ENCODE assay signal across 8 cellular contexts in genomic region chr19:2888739-2889224, GRCh38. TPM values are rescaled to one million over a fixed set of nuclear protein-coding genes. Genes with fewer than 3 reads are reported as not detected.
DNase-seq lines count a peak whose midpoint lies in the region; ATAC-seq, FAIRE-seq and TF ChIP-seq lines count a peak whose summit lies in the region.

No MANE protein-coding gene starts in this region.

- no peak for TF ChIP-seq RAD21 in H1 (IDR thresholded peaks at IDR 0.05 in 1 of 2, conservative IDR thresholded peaks at IDR 0.05 in 1 of 2; ENCODE audit: low read depth in 2 of 2, low read length in 2 of 2)

- FAIRE-seq in H1 (lab: Jason Lieb, UNC) = no peak

- H3K27ac Mint-ChIP-seq in GM23338 = no peak overlapping the region

- H3K79me2 ChIP-seq in GM23338 (replicated peaks; ENCODE audit: insufficient read depth) (no peaks in the 10 kb centered on the region), H1 (ENCODE audit: control insufficient read depth in 1 of 2, insufficient read depth in 2 of 2, low read length in 2 of 2) (no peaks in the 10 kb centered on the region)

- peak overlapping the region; percentile 84; the same call in 1 of the 2 replicates for H2AFZ ChIP-seq in GM23338
- no peak overlapping the region for H2AFZ ChIP-seq in H1 (ENCODE audit: low read length)

- no peak overlapping the region for H3K56ac ChIP-seq in H1 (replicated peaks; ENCODE audit: insufficient read length, low read depth, low read length)

- peaks cover 8% of the 10 kb centered on the region for H3K36me3 Mint-ChIP-seq in GM23338 (ENCODE audit: low read depth)

- no peak overlapping the region for H2BK12ac ChIP-seq in H1 (ENCODE audit: low read depth, low read length)

- H2BK20ac ChIP-seq in H1 (ENCODE audit: low read length) = no peak overlapping the region

- H3K27me3 ChIP-seq in GM23338 (ENCODE audit: insufficient read depth) = no peaks in the 10 kb centered on the region
- H3K27me3 ChIP-seq in H1 (replicated peaks in 1 of 4; ENCODE audit: control insufficient read depth in 3 of 4, extremely low read depth in 1 of 4, insufficient read depth in 3 of 4, low read length in 3 of 4) = no peaks in the 10 kb centered on the region
- H3K27me3 ChIP-seq in colonic mucosa = no peaks in the 10 kb centered on the region

- ATAC-seq in GM23338 (no peak), HG03139 (IDR thresholded peaks at IDR 0.05; ENCODE audit: unreplicated experiment) (no peak)

- H3K18ac ChIP-seq in H1 (ENCODE audit: extremely low read depth, low read length) = no peak overlapping the region

- TF ChIP-seq EP300 in H1 (IDR thresholded peaks at IDR 0.05; ENCODE audit: borderline replicate concordance in 1 of 2, low read depth in 2 of 2, low read length in 2 of 2) = no peak

- no peak overlapping the region for H3K14ac ChIP-seq in H1 (ENCODE audit: insufficient read length)

- no peaks in the 10 kb centered on the region for H3K23me2 ChIP-seq in H1 (ENCODE audit: low read depth, low read length)

- H3K4ac ChIP-seq in H1 (replicated peaks; ENCODE audit: insufficient read length, low read depth, low read length) = no peak overlapping the region

- H3K9ac ChIP-seq in H1 (replicated peaks in 1 of 4; ENCODE audit: extremely low read depth in 1 of 4, low read depth in 3 of 4, low read length in 3 of 4) = no peak overlapping the region
- H3K9ac ChIP-seq in colonic mucosa (ENCODE audit: low read depth in 2 of 2, low read length in 2 of 2) = no peak overlapping the region

- H2BK120ac ChIP-seq in H1 (replicated peaks; ENCODE audit: low read depth, low read length) = no peak overlapping the region

- H3K9me3 Mint-ChIP-seq in GM23338 = peaks cover 71% of the 10 kb centered on the region

- no peak overlapping the region for H4K8ac ChIP-seq in H1 (ENCODE audit: extremely low read depth, insufficient read depth, low read length)

- no peak overlapping the region for H3K27ac ChIP-seq in GM23338 (ENCODE audit: low read depth)
- no peak overlapping the region for H3K27ac ChIP-seq in H1 (ENCODE audit: low read depth, low read length)
- no peak overlapping the region for H3K27ac ChIP-seq in colonic mucosa
- no peak overlapping the region for H3K27ac ChIP-seq in coronary artery

- H3K4me3 Mint-ChIP-seq in GM23338 = no peak overlapping the region

- POLR2A ChIA-PET in H1 (lab: Charles Lee; ENCODE audit: partially characterized antibody) = interaction anchor here (1.2 kb wide), 1 partner anchor 61 kb away, joined by 3 read pairs; no protein-coding TSS in a partner anchor

- no peak for TF ChIP-seq POLR2A in H1 (IDR thresholded peaks at IDR 0.05; ENCODE audit: control extremely low read depth in 1 of 2, low read depth in 2 of 2, low read length in 2 of 2)

- no peak overlapping the region for H2BK15ac ChIP-seq in H1 (ENCODE audit: low read length)

- H4K5ac ChIP-seq in H1 (ENCODE audit: insufficient read length, low read depth, low read length) = no peak overlapping the region

- H3K4me1 ChIP-seq in GM23338 (ENCODE audit: insufficient read depth) (no peaks in the 10 kb centered on the region; the same call in 1 of the 2 replicates), H1 (replicated peaks in 1 of 4; ENCODE audit: control insufficient read depth in 3 of 4, insufficient read depth in 4 of 4, low read length in 3 of 4) (no peaks in the 10 kb centered on the region), colonic mucosa (no peaks in the 10 kb centered on the region)

- H3K9me3 ChIP-seq in H1 (ENCODE audit: insufficient read depth in 2 of 2, low read depth in 1 of 2, low read length in 1 of 2) (peaks cover 3 to 22% of the 10 kb centered on the region in 2 experiments; a peak in 3 of 4 replicates), colonic mucosa (no peaks in the 10 kb centered on the region)

- no peak overlapping the region for H4K91ac ChIP-seq in H1 (replicated peaks; ENCODE audit: insufficient read length, low read length)

- WGBS in H1 (ENCODE audit: extremely low coverage in 1 of 2, insufficient coverage in 1 of 2, insufficient read length in 1 of 2, insufficient replicate concordance in 2 of 2, low coverage in 1 of 2, low lambda C conversion rate in 2 of 2, missing lambda C conversion rate in 1 of 2), 2 experiments = 85% methylated on average over 20 of the region's 36 CpGs; no CpG with 5 or more reads in 1 of the 2 experiments

- H3K79me1 ChIP-seq in H1 (ENCODE audit: low read depth, low read length) = no peaks in the 10 kb centered on the region

- H2AK5ac ChIP-seq in H1 (ENCODE audit: low read depth, low read length) = no peak overlapping the region

- H3K36me3 ChIP-seq in GM23338 (ENCODE audit: insufficient read depth) (no peaks in the 10 kb centered on the region), H1 (ENCODE audit: control insufficient read depth in 2 of 4, insufficient read depth in 4 of 4, low read length in 3 of 4) (no peaks in the 10 kb centered on the region), colonic mucosa (no peaks in the 10 kb centered on the region)

- H3K4me3 ChIP-seq in GM23338 = no peak overlapping the region
- H3K4me3 ChIP-seq in H1 (ENCODE audit: extremely low read depth in 1 of 4, insufficient read depth in 2 of 4, low read depth in 3 of 4, low read length in 4 of 4) = no peak overlapping the region
- no peak overlapping the region for H3K4me3 ChIP-seq in colonic mucosa
- no peak overlapping the region for H3K4me3 ChIP-seq in coronary artery

- H4K20me1 ChIP-seq in GM23338 (replicated peaks; ENCODE audit: insufficient read depth) = no peaks in the 10 kb centered on the region
- no peaks in the 10 kb centered on the region for H4K20me1 ChIP-seq in H1 (replicated peaks in 1 of 2; ENCODE audit: control insufficient read depth in 1 of 2, insufficient read depth in 2 of 2, low read length in 2 of 2)

- CTCF ChIA-PET in H1 (lab: Charles Lee; ENCODE audit: partially characterized antibody) = interaction anchor here (0.6 to 2.1 kb wide), 5 partner anchors 10 to 65 kb away, joined by 3 to 11 read pairs (median 4); no protein-coding TSS in a partner anchor

- no peak overlapping the region for H2BK5ac ChIP-seq in H1 (ENCODE audit: low read depth, low read length)

- no peak overlapping the region for H3K4me2 ChIP-seq in GM23338
- H3K4me2 ChIP-seq in H1 (ENCODE audit: insufficient read depth in 1 of 2, low read depth in 2 of 2, low read length in 2 of 2) = no peak overlapping the region

- H3K4me1 Mint-ChIP-seq in GM23338 = peaks cover 2% of the 10 kb centered on the region

- TF ChIP-seq CTCF in GM23338 (conservative IDR thresholded peaks at IDR 0.05; ENCODE audit: low read depth in 2 of 2) (no peak; a peak in 1 of 4 replicates), H1 (IDR thresholded peaks at IDR 0.05; ENCODE audit: control extremely low read depth in 1 of 3, insufficient read depth in 1 of 3, low read depth in 1 of 3, low read length in 3 of 3) (no peak), colonic mucosa (IDR thresholded peaks at IDR 0.05) (no peak), coronary artery (IDR thresholded peaks at IDR 0.05) (no peak)

- peaks cover 3% of the 10 kb centered on the region for H3K27me3 Mint-ChIP-seq in GM23338 (ENCODE audit: insufficient read depth, low read depth, poor library complexity)

- 0 out of 2 replicates have a peak, but pooled peaks cover under 1% of the 10 kb centered on the region for H3K9me2 ChIP-seq in GM23338 (ENCODE audit: insufficient read depth)

- intact Hi-C loops in colonic mucosa (cut with DNase I) = loop anchor here (5.0 kb wide), 1 partner anchor 54 kb away; the partner anchor contains the start of gene ZNF77

- peak; percentile 64 for DNase-seq in GM23338 (ENCODE audit: low spot score)
- DNase-seq in UCSD-AML1 (lab: John Stamatoyannopoulos, UW; ENCODE audit: unreplicated experiment) = peak; percentile 85
- DNase-seq in H1 (ENCODE audit: low read depth in 1 of 2, low spot score in 2 of 2) = no peak
- DNase-seq in stimulated activated CD4-positive, alpha-beta T cell treated with anti-CD3 and anti-CD28 coated beads, Interleukin-4, amount 100 ng/mL, for 1 hour = peak; percentile 68
- DNase-seq in colonic mucosa = no peak
- DNase-seq in coronary artery (ENCODE audit: low spot score) = no peak
- DNase-seq in D341Med (ENCODE audit: low spot score) = no peak

- H3K23ac ChIP-seq in H1 (ENCODE audit: insufficient read length) = no peak overlapping the region

- no peaks in the 10 kb centered on the region for H3F3A ChIP-seq in GM23338 (replicated peaks; ENCODE audit: low read depth)

RNA-seq across cellular contexts. Expression of gene ZNF57, which starts 11.9 kb away (rescaled TPM):
- total RNA-seq in GM23338 (2014; rRNA removed; shearing (Covaris generic)) = 7.6 and 10.8 TPM in 2 replicates
- polyA plus RNA-seq in GM23338 (2016; fragmentation: Nextera tagmentation; extraction: Ambion mirVana) (4.8 and 6.4 TPM in 2 replicates), H1 (2011; rRNA removed) (3.5 and 4.9 TPM in 2 replicates)
- 8.9 and 9.4 TPM in 2 replicates for total RNA-seq in H1 (2021; fragmentation: NEBNext Ultra II Directional; extraction: Animal tissue kit (Norgen Biotek cat#: 25700))
- 6.3 TPM for polyA plus RNA-seq in H1 (2011; cell fraction: cytosol; rRNA removed)
- polyA plus RNA-seq in H1 (2011; cell fraction: nucleus; rRNA removed) = 5.0 TPM
- polyA plus RNA-seq in H1 (2012, experiment 1 of 2) = 6.5 to 7.0 TPM (median 6.9 TPM) in 4 replicates
- 1.00 TPM for polyA plus RNA-seq in H1 (2012, experiment 2 of 2)
- polyA plus RNA-seq in H1 (2013, experiment 1 of 2) = 7.8 TPM
- polyA plus RNA-seq in H1 (2013, experiment 2 of 2) = 7.5 TPM
- 17.3 and 23.6 TPM in 2 replicates for polyA minus RNA-seq in H1 (2011; rRNA and poly(A)+ RNA removed)
- 9.7 TPM for polyA minus RNA-seq in H1 (2011; cell fraction: cytosol; rRNA and poly(A)+ RNA removed)
- 8.4 TPM for polyA minus RNA-seq in H1 (2011; cell fraction: nucleus; rRNA and poly(A)+ RNA removed)
- 10 to 100 TPM; 10.9 to 12.4 TPM for total RNA-seq in colonic mucosa

RNA-seq across cellular contexts. Expression of gene ZNF556, which starts 21.6 kb away (rescaled TPM):
- not detected in 2 replicates for total RNA-seq in GM23338 (2014; rRNA removed; shearing (Covaris generic))
- polyA plus RNA-seq in GM23338 (2016; fragmentation: Nextera tagmentation; extraction: Ambion mirVana) (not detected in 2 replicates), H1 (2011; rRNA removed) (not detected in 2 replicates)
- total RNA-seq in H1 (2021; fragmentation: NEBNext Ultra II Directional; extraction: Animal tissue kit (Norgen Biotek cat#: 25700)) = not detected in 2 replicates
- not detected for polyA plus RNA-seq in H1 (2011; cell fraction: cytosol; rRNA removed)
- not detected for polyA plus RNA-seq in H1 (2011; cell fraction: nucleus; rRNA removed)
- not detected in 4 replicates for polyA plus RNA-seq in H1 (2012, experiment 1 of 2)
- not detected for polyA plus RNA-seq in H1 (2012, experiment 2 of 2)
- polyA plus RNA-seq in H1 (2013, experiment 1 of 2) = not detected
- polyA plus RNA-seq in H1 (2013, experiment 2 of 2) = not detected
- polyA minus RNA-seq in H1 (2011; rRNA and poly(A)+ RNA removed) = not detected in 2 replicates
- not detected for polyA minus RNA-seq in H1 (2011; cell fraction: cytosol; rRNA and poly(A)+ RNA removed)
- polyA minus RNA-seq in H1 (2011; cell fraction: nucleus; rRNA and poly(A)+ RNA removed) = not detected
- total RNA-seq in colonic mucosa = under 1 TPM in 1 of 2 donors, not detected in 1; 0.22 TPM

RNA-seq across cellular contexts. Expression of gene ZNF555, which starts 47.5 kb away (rescaled TPM):
- total RNA-seq in GM23338 (2014; rRNA removed; shearing (Covaris generic)) = 7.5 and 11.4 TPM in 2 replicates
- 2.9 and 3.5 TPM in 2 replicates for polyA plus RNA-seq in GM23338 (2016; fragmentation: Nextera tagmentation; extraction: Ambion mirVana)
- total RNA-seq in H1 (2021; fragmentation: NEBNext Ultra II Directional; extraction: Animal tissue kit (Norgen Biotek cat#: 25700)) = 5.4 and 5.7 TPM in 2 replicates
- 1.1 and 1.6 TPM in 2 replicates for polyA plus RNA-seq in H1 (2011; rRNA removed)
- polyA plus RNA-seq in H1 (2011; cell fraction: cytosol; rRNA removed) = 1.9 TPM
- polyA plus RNA-seq in H1 (2011; cell fraction: nucleus; rRNA removed) = 1.7 TPM
- 2.7 to 3.0 TPM (median 2.9 TPM) in 4 replicates for polyA plus RNA-seq in H1 (2012, experiment 1 of 2)
- polyA plus RNA-seq in H1 (2012, experiment 2 of 2) = 0.14 TPM
- 2.6 TPM for polyA plus RNA-seq in H1 (2013, experiment 1 of 2)
- polyA plus RNA-seq in H1 (2013, experiment 2 of 2) = 2.6 TPM
- polyA minus RNA-seq in H1 (2011; rRNA and poly(A)+ RNA removed) = 9.4 and 14.0 TPM in 2 replicates
- 5.9 TPM for polyA minus RNA-seq in H1 (2011; cell fraction: cytosol; rRNA and poly(A)+ RNA removed)
- 8.4 TPM for polyA minus RNA-seq in H1 (2011; cell fraction: nucleus; rRNA and poly(A)+ RNA removed)
- total RNA-seq in colonic mucosa = 1 to 10 TPM; 3.2 to 5.5 TPM

RNA-seq across cellular contexts. Expression of gene ZNF77, which starts 56.0 kb away (rescaled TPM):
- total RNA-seq in GM23338 (2014; rRNA removed; shearing (Covaris generic)) = 4.1 and 4.5 TPM in 2 replicates
- polyA plus RNA-seq in GM23338 (2016; fragmentation: Nextera tagmentation; extraction: Ambion mirVana) (3.3 and 3.7 TPM in 2 replicates), H1 (2011; rRNA removed) (2.3 and 2.9 TPM in 2 replicates)
- total RNA-seq in H1 (2021; fragmentation: NEBNext Ultra II Directional; extraction: Animal tissue kit (Norgen Biotek cat#: 25700)) = 3.7 and 4.7 TPM in 2 replicates
- polyA plus RNA-seq in H1 (2011; cell fraction: cytosol; rRNA removed) = 4.4 TPM
- polyA plus RNA-seq in H1 (2011; cell fraction: nucleus; rRNA removed) = 2.8 TPM
- 3.6 to 4.5 TPM (median 4.0 TPM) in 4 replicates for polyA plus RNA-seq in H1 (2012, experiment 1 of 2)
- polyA plus RNA-seq in H1 (2012, experiment 2 of 2) = 0.59 TPM
- 2.5 TPM for polyA plus RNA-seq in H1 (2013, experiment 1 of 2)
- 2.9 TPM for polyA plus RNA-seq in H1 (2013, experiment 2 of 2)
- polyA minus RNA-seq in H1 (2011; rRNA and poly(A)+ RNA removed) = 9.3 and 9.9 TPM in 2 replicates
- polyA minus RNA-seq in H1 (2011; cell fraction: cytosol; rRNA and poly(A)+ RNA removed) = 3.3 TPM
- polyA minus RNA-seq in H1 (2011; cell fraction: nucleus; rRNA and poly(A)+ RNA removed) = 5.5 TPM
- total RNA-seq in colonic mucosa = 1 to 10 TPM; 3.1 to 3.3 TPM

Comparison
In these comparisons a context has a peak if more than half of its experiments do, and no peak if none do; other contexts are left out.
1. DNase-seq: peak in GM23338 (single experiment), UCSD-AML1 (single experiment) and stimulated activated CD4-positive, alpha-beta T cell treated with anti-CD3 and anti-CD28 coated beads, Interleukin-4, amount 100 ng/mL, for 1 hour (single experiment); none in H1 (0 of 2), colonic mucosa (single experiment), coronary artery (single experiment) and D341Med (single experiment).